ENCODE assay signal across 18 cellular contexts in the genomic region with DNA sequence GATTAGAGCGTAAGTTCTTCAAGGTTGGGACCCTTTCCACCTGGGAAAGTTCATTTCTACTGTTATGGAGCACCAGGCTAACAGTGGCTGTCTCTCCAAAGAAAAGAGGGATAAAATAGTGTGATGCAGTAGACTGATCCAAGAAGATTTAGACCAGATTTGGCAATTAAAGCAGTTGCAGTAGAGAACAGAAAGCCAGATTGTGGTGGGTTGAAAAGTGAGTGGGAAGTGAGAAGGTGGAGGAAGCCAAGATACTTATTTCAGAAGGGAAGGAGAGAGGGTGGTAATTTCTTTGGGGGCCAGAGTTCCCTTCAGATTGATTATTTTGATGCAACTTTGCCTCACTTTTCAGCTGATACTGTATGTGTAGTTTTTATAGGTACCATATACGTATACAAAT. TPM values are rescaled to one million over a fixed set of nuclear protein-coding genes. Genes with fewer than 3 reads are reported as not detected.
DNase-seq lines count a peak whose midpoint lies in the region; ATAC-seq, FAIRE-seq and TF ChIP-seq lines count a peak whose summit lies in the region.
"Had no signal": no experiment of that assay in that cellular context is flagged by ENCODE, and none has a peak within 500 bp of the region (broad histone marks: within the 10 kb centered on the region; RNA-seq: fewer than 3 reads in every experiment).

No MANE protein-coding gene starts in this region.

- intact Hi-C loops in kidney (cut with DNase I) = loop anchor here (10.0 kb wide), 1 partner anchor 185 kb away; the partner anchor contains the start of gene TGIF1

- in situ Hi-C loops in GM23248 (cut with MboI) = no loop called here

- H3K9me3 ChIP-seq in BLaER1 treated with 17β-estradiol and CSF1 and Interleukin-3, amounts not matched to agents 10 nM and 100 nM (replicated peaks in 1 of 11) = 0 out of 22 replicates have a peak, but pooled peaks cover 0 to 5% (median 0%) of the 10 kb centered on the region in 11 experiments
- H3K9me3 ChIP-seq in GM23248 (ENCODE audit: low read depth) = no peaks in the 10 kb centered on the region
- no peaks in the 10 kb centered on the region for H3K9me3 ChIP-seq in neutrophil
- no peaks in the 10 kb centered on the region for H3K9me3 ChIP-seq in tibial nerve
- no peaks in the 10 kb centered on the region for H3K9me3 ChIP-seq in kidney (ENCODE audit: control insufficient read depth in 1 of 2, low read length in 2 of 2)
- H3K9me3 ChIP-seq: prostate gland, upper lobe of left lung had no signal

- no peak overlapping the region for H3K4me3 ChIP-seq in BLaER1 treated with 17β-estradiol and CSF1 and Interleukin-3, amounts not matched to agents 10 nM and 100 nM
- H3K4me3 ChIP-seq in GM23248 (peak overlapping the region; percentile 58), neutrophil (ENCODE audit: low read depth in 1 of 2, low read length in 1 of 2) (no peak overlapping the region), tibial nerve (no peak overlapping the region), kidney (ENCODE audit: low read length in 2 of 2) (no peak overlapping the region)
- H3K4me3 ChIP-seq: PC-9, prostate gland, upper lobe of left lung had no signal

- H2AFZ ChIP-seq in GM23248 = no peak overlapping the region
- H2AFZ ChIP-seq: PC-9 had no signal

- no peak overlapping the region for H3K9ac ChIP-seq in BLaER1 treated with 17β-estradiol and CSF1 and Interleukin-3, amounts not matched to agents 10 nM and 100 nM
- H3K9ac ChIP-seq in GM23248 (peak overlapping the region; percentile 27; the same call in 1 of the 2 replicates), kidney (ENCODE audit: low read length in 2 of 2) (no peak overlapping the region)

- H3F3A ChIP-seq in GM23248 (ENCODE audit: insufficient read depth) = peaks cover 78% of the 10 kb centered on the region

- no peak overlapping the region for H3K4me3 Mint-ChIP-seq in central memory CD8-positive, alpha-beta T cell
- H3K4me3 Mint-ChIP-seq: activated B cell treated with CpG ODN at 0.5 μM for 24 hours had no signal

- no peaks in the 10 kb centered on the region for H3K9me3 Mint-ChIP-seq in central memory CD8-positive, alpha-beta T cell
- H3K9me3 Mint-ChIP-seq: activated B cell treated with CpG ODN at 0.5 μM for 24 hours had no signal

- no peaks in the 10 kb centered on the region for H3K27me3 Mint-ChIP-seq in central memory CD8-positive, alpha-beta T cell
- H3K27me3 Mint-ChIP-seq: activated B cell treated with CpG ODN at 0.5 μM for 24 hours had no signal

- no peak for ATAC-seq in central memory CD8-positive, alpha-beta T cell (replicated peaks; ENCODE audit: extremely low read depth, poor library complexity, severe bottlenecking)

- H3K79me2 ChIP-seq in GM23248 (ENCODE audit: insufficient read depth) = peaks cover 100% of the 10 kb centered on the region

- peaks cover 25 to 50% (median 33%) of the 10 kb centered on the region in 11 experiments for H3K36me3 ChIP-seq in BLaER1 treated with 17β-estradiol and CSF1 and Interleukin-3, amounts not matched to agents 10 nM and 100 nM
- H3K36me3 ChIP-seq in GM23248 (ENCODE audit: low read depth) (peaks cover 19% of the 10 kb centered on the region), neutrophil (peaks cover 25% of the 10 kb centered on the region), tibial nerve (peaks cover 0 to 21% (median 7%) of the 10 kb centered on the region in 3 donors), kidney (ENCODE audit: control insufficient read depth in 1 of 2, insufficient read depth in 2 of 2, low read length in 2 of 2) (peaks cover 6 to 15% of the 10 kb centered on the region in 2 donors)
- H3K36me3 ChIP-seq: prostate gland had no signal

- peak overlapping the region; percentile 60 for H3K27ac Mint-ChIP-seq in central memory CD8-positive, alpha-beta T cell (ENCODE audit: low read depth)

- DNase-seq in GM23248 (no peak), tibial nerve (ENCODE audit: low spot score in 2 of 2) (no peak), germinal center (ENCODE audit: low spot score) (no peak), kidney (no peak)
- no peak for DNase-seq in central memory CD8-positive, alpha-beta T cell (ENCODE audit: low spot score in 2 of 2)
- DNase-seq: activated B cell treated with CpG ODN at 0.5 μM for 24 hours; KBM-7; NCI-H1694; NCI-H526; PC-9; stimulated activated CD4-positive, alpha-beta T cell treated with anti-CD3 and anti-CD28 coated beads, Interleukin-15, amount 100 ng/mL, for 24 hours; upper lobe of left lung had no signal

- TF ChIP-seq POLR2A in tibial nerve (IDR thresholded peaks at IDR 0.05) = no peak

- no peak for FAIRE-seq in kidney (lab: Jason Lieb, UNC)
- FAIRE-seq: frontal cortex, G401.6, H1 had no signal

- peak overlapping the region; percentile 34 to 94 (median 89) for H3K4me2 ChIP-seq in BLaER1 treated with 17β-estradiol and CSF1 and Interleukin-3, amounts not matched to agents 10 nM and 100 nM
- H3K4me2 ChIP-seq in GM23248 (ENCODE audit: unreplicated experiment) = peak overlapping the region; percentile 77
- H3K4me2 ChIP-seq: PC-9 had no signal

- H4K20me1 ChIP-seq in BLaER1 treated with 17β-estradiol and CSF1 and Interleukin-3, amounts not matched to agents 10 nM and 100 nM = peaks cover 75 to 100% (median 89%) of the 10 kb centered on the region in 11 experiments
- H4K20me1 ChIP-seq in GM23248 (ENCODE audit: insufficient read depth) = peaks cover 50% of the 10 kb centered on the region

- H3K9me2 ChIP-seq in GM23248 (ENCODE audit: insufficient read depth) = no peaks in the 10 kb centered on the region

- TF ChIP-seq CTCF in neutrophil (IDR thresholded peaks at IDR 0.05) (no peak), tibial nerve (IDR thresholded peaks at IDR 0.05) (no peak), kidney (IDR thresholded peaks at IDR 0.05; ENCODE audit: borderline replicate concordance, extremely low read depth, insufficient read depth) (no peak)

- H3K27ac ChIP-seq in BLaER1 treated with 17β-estradiol and CSF1 and Interleukin-3, amounts not matched to agents 10 nM and 100 nM = peak overlapping the region in 2 of 11 experiments; percentile 31; a peak in 3 of 22 replicates
- H3K27ac ChIP-seq in GM23248 (peak overlapping the region; percentile 74), neutrophil (peak overlapping the region; percentile 68), tibial nerve (no peak overlapping the region), kidney (ENCODE audit: low read depth in 2 of 2, low read length in 2 of 2) (no peak overlapping the region)
- H3K27ac ChIP-seq: PC-9, prostate gland had no signal

- H3K4me1 ChIP-seq in BLaER1 treated with 17β-estradiol and CSF1 and Interleukin-3, amounts not matched to agents 10 nM and 100 nM = peaks cover 51 to 70% (median 60%) of the 10 kb centered on the region in 10 experiments
- H3K4me1 ChIP-seq in GM23248 (ENCODE audit: insufficient read depth) (peaks cover 71% of the 10 kb centered on the region), neutrophil (ENCODE audit: control insufficient read depth in 1 of 2, insufficient read depth in 1 of 2, low read depth in 1 of 2, low read length in 1 of 2) (peaks cover 53% of the 10 kb centered on the region in 2 experiments), tibial nerve (peaks cover 0 to 81% (median 41%) of the 10 kb centered on the region in 4 donors), kidney (ENCODE audit: control insufficient read depth in 1 of 2, insufficient read depth in 1 of 2, low read depth in 1 of 2, low read length in 2 of 2) (peaks cover 32 to 41% of the 10 kb centered on the region in 2 donors)

- peaks cover 66% of the 10 kb centered on the region for H3K4me1 Mint-ChIP-seq in central memory CD8-positive, alpha-beta T cell

- 96 to 99% methylated on average over 2 of the region's 2 CpGs for WGBS in GM23248 (ENCODE audit: low coverage in 1 of 2, low lambda C conversion rate in 2 of 2, missing lambda C conversion rate in 2 of 2), 2 experiments
- WGBS in tibial nerve, 2 donors = 94 to 97% methylated on average over 2 of the region's 2 CpGs

- peaks cover 24% of the 10 kb centered on the region for H3K36me3 Mint-ChIP-seq in central memory CD8-positive, alpha-beta T cell (ENCODE audit: insufficient read depth)

- no peaks in the 10 kb centered on the region for H3K27me3 ChIP-seq in BLaER1 treated with 17β-estradiol and CSF1 and Interleukin-3, amounts not matched to agents 10 nM and 100 nM
- H3K27me3 ChIP-seq in GM23248 (replicated peaks; ENCODE audit: insufficient read depth) = no peaks in the 10 kb centered on the region
- H3K27me3 ChIP-seq in neutrophil = no peaks in the 10 kb centered on the region
- no peaks in the 10 kb centered on the region for H3K27me3 ChIP-seq in tibial nerve
- H3K27me3 ChIP-seq: upper lobe of left lung had no signal

- no peak for TF ChIP-seq EP300 in tibial nerve (IDR thresholded peaks at IDR 0.05)

RNA-seq across cellular contexts. Expression of gene MYL12B, which starts 8.0 kb away (rescaled TPM):
- total RNA-seq in GM23248 (2014; rRNA removed; shearing (Covaris generic)) = 608 and 614 TPM in 2 replicates
- polyA plus RNA-seq in GM23248 (2016; fragmentation: Nextera tagmentation; extraction: Ambion mirVana) (1,218 and 1,219 TPM in 2 replicates), kidney (ENCODE audit: insufficient read depth, low read depth, low replicate concordance) (884 TPM)
- total RNA-seq in tibial nerve (100 to 1,000 TPM; 244 to 321 (median 281) TPM), kidney (448 TPM)

RNA-seq across cellular contexts. Expression of gene MYL12A, which starts 22.3 kb away (rescaled TPM):
- 748 and 789 TPM in 2 replicates for total RNA-seq in GM23248 (2014; rRNA removed; shearing (Covaris generic))
- polyA plus RNA-seq in GM23248 (2016; fragmentation: Nextera tagmentation; extraction: Ambion mirVana) = 1,649 and 1,670 TPM in 2 replicates
- 100 to 1,000 TPM; 387 to 515 (median 415) TPM for total RNA-seq in tibial nerve
- 450 TPM for total RNA-seq in kidney
- polyA plus RNA-seq in kidney (ENCODE audit: insufficient read depth, low read depth, low replicate concordance) = 442 TPM

RNA-seq across cellular contexts. Expression of gene MYOM1, which starts 50.1 kb away (rescaled TPM):
- total RNA-seq in GM23248 (2014; rRNA removed; shearing (Covaris generic)) = 0.65 TPM in 1 of 2 replicates, not detected in the other
- polyA plus RNA-seq in GM23248 (2016; fragmentation: Nextera tagmentation; extraction: Ambion mirVana) (0.42 and 0.64 TPM in 2 replicates), kidney (ENCODE audit: insufficient read depth, low read depth, low replicate concordance) (2.1 TPM)
- total RNA-seq in tibial nerve (1 to 10 TPM; 3.0 to 8.1 (median 5.6) TPM), kidney (6.8 TPM)

Comparison
In these comparisons a context has a peak if more than half of its experiments do, and no peak if none do; other contexts are left out.
1. H3K27ac ChIP-seq: peak in GM23248 (single experiment) and neutrophil (single experiment); none in tibial nerve (0 of 4) and kidney (0 of 2).